Comparison of ENCODE assay signal across 14 cellular contexts in the genomic region with DNA sequence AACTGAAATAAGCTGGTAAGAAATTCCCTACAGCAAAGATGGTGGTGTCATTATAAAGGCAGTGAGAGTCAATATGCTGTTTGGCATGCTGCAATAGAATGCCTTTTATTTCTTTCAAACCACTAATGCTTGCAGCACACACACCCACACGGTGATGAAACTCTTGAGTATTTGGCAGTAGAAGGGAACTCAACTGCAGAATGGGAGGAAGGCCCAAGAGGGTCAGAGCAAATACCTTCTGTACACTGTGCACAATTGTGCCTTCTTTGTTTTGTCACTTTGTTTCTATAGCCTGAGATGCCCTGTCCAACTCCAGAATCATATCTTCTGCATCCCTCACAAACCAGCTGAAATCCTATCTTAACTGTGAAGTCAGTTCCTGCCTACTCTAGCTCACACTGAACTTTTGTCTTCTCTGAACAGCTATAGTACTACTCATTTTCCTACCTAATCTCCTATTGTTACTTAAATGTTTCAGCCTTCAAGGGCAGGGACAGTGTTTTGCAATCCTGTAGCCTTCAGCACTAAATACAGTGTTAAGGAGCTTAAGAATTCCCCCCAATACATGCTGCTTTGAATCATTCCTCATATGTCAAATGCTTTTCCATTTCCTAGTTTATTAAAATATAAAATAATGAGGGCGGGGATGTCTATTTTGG. TPM values are rescaled to one million over a fixed set of nuclear protein-coding genes. Genes with fewer than 3 reads are reported as not detected.
A peak's percentile ranks its signal among the peaks of the same experiment; 100 is the strongest.
DNase-seq lines count a peak whose midpoint lies in the region; ATAC-seq, FAIRE-seq and TF ChIP-seq lines count a peak whose summit lies in the region.
"Had no signal": no experiment of that assay in that cellular context is flagged by ENCODE, and none has a peak within 500 bp of the region (broad histone marks: within the 10 kb centered on the region; RNA-seq: fewer than 3 reads in every experiment).

No MANE protein-coding gene starts in this region.

- H3K36me3 ChIP-seq in pancreas, result peaks cover 0 to 40% (median 7%) of the 10 kb centered on the region in 3 donors
- H3K36me3 ChIP-seq in effector memory CD4-positive, alpha-beta T cell (ENCODE audit: control insufficient read depth, insufficient read depth, low read length), result peaks cover 85% of the 10 kb centered on the region

- no peak for TF ChIP-seq CTCF in pancreas (IDR thresholded peaks at IDR 0.05)

- no peaks in the 10 kb centered on the region for H3K9me3 ChIP-seq in pancreas
- no peaks in the 10 kb centered on the region for H3K9me3 ChIP-seq in effector memory CD4-positive, alpha-beta T cell (ENCODE audit: control insufficient read depth, low read length)
- H3K9me3 ChIP-seq: Caco-2 had no signal

- WGBS in pancreas, 2 donors, result 86 to 87% methylated on average over 2 of the region's 2 CpGs

- no peak overlapping the region for H3K4me3 ChIP-seq in pancreas
- H3K4me3 ChIP-seq in effector memory CD4-positive, alpha-beta T cell (ENCODE audit: insufficient read depth, low read depth, low read length, poor library complexity, severe bottlenecking), result no peak overlapping the region

- intact Hi-C loops in pancreas (cut with DNase I), result no loop called here

- FAIRE-seq in pancreas (lab: Jason Lieb, UNC), result no peak

- no peaks in the 10 kb centered on the region for H3K27me3 ChIP-seq in pancreas
- no peaks in the 10 kb centered on the region for H3K27me3 ChIP-seq in effector memory CD4-positive, alpha-beta T cell (replicated peaks; ENCODE audit: control insufficient read depth, insufficient read depth, low read length, poor library complexity, severe bottlenecking)

- H3K27ac ChIP-seq in pancreas, result no peak overlapping the region
- no peak overlapping the region for H3K27ac ChIP-seq in effector memory CD4-positive, alpha-beta T cell (ENCODE audit: insufficient read depth, low read length, poor library complexity, severe bottlenecking)

- ATAC-seq in pancreas (peak in 3 of 4 donors; percentile 18 to 52 (median 29)), HG02970 (IDR thresholded peaks at IDR 0.05; ENCODE audit: low FRiP score, unreplicated experiment) (no peak), GM21717 (IDR thresholded peaks at IDR 0.05; ENCODE audit: unreplicated experiment) (no peak)
- ATAC-seq: stimulated activated naive CD8-positive, alpha-beta T cell treated with anti-CD3 and anti-CD28 coated beads, Interleukin-15, amount 100 ng/mL, for 72 hours had no signal

- H3K4me1 ChIP-seq in pancreas, result no peaks in the 10 kb centered on the region
- no peaks in the 10 kb centered on the region for H3K4me1 ChIP-seq in effector memory CD4-positive, alpha-beta T cell (ENCODE audit: control insufficient read depth, insufficient read depth, low read length, poor library complexity, severe bottlenecking)
- H3K4me1 ChIP-seq: Caco-2 had no signal

- peak; percentile 59 for DNase-seq in EH (ENCODE audit: low read depth)
- DNase-seq in NCI-H226, result peak; percentile 25
- peak; percentile 86 for DNase-seq in fibroblast of peridontal ligament (ENCODE audit: extremely low read depth)
- DNase-seq in pancreas, result no peak
- no peak for DNase-seq in NCI-H446 treated with DMSO at 0.1 percent for 48 hours (lab: John Stamatoyannopoulos, UW)
- no peak for DNase-seq in effector memory CD4-positive, alpha-beta T cell
- DNase-seq: activated CD4-positive, alpha-beta T cell treated with anti-CD3 and anti-CD28 coated beads, Interleukin-2, amount 50 U/mL, for 4 hours; activated naive CD4-positive, alpha-beta T cell; Caco-2; NCI-H146; stimulated activated CD4-positive, alpha-beta T cell treated with anti-CD3 and anti-CD28 coated beads, Interleukin-4, amount 100 ng/mL, for 4 hours; stimulated activated naive CD8-positive, alpha-beta T cell treated with anti-CD3 and anti-CD28 coated beads, Interleukin-15, amount 100 ng/mL, for 72 hours had no signal

RNA-seq across cellular contexts. Expression of gene MMS19, which starts 22.2 kb away (rescaled TPM):
- total RNA-seq in pancreas, result 10 to 100 TPM; 18.0 to 33.3 (median 22.3) TPM
- 10 to 100 TPM; 40.2 to 65.7 TPM for polyA plus RNA-seq in pancreas

RNA-seq across cellular contexts. Expression of gene UBTD1, which starts 22.7 kb away (rescaled TPM):
- 1 to 10 TPM; 3.9 to 6.8 (median 4.5) TPM for total RNA-seq in pancreas
- polyA plus RNA-seq in pancreas, result 1 to 10 TPM; 6.8 to 9.0 TPM

RNA-seq across cellular contexts. Expression of gene ZDHHC16, which starts 30.1 kb away (rescaled TPM):
- 10 to 100 TPM; 11.4 to 22.7 (median 15.1) TPM for total RNA-seq in pancreas
- 10 to 100 TPM; 17.6 to 18.8 TPM for polyA plus RNA-seq in pancreas

RNA-seq across cellular contexts. Expression of gene EXOSC1, which starts 30.3 kb away (rescaled TPM):
- total RNA-seq in pancreas, result 10 to 100 TPM; 13.0 to 19.4 (median 17.9) TPM
- polyA plus RNA-seq in pancreas, result 10 to 100 TPM; 24.1 to 27.6 TPM

RNA-seq across cellular contexts. Expression of gene PGAM1, which starts 50.1 kb away (rescaled TPM):
- total RNA-seq in pancreas, result 10 to 100 TPM; 31.4 to 72.8 (median 46.6) TPM
- 10 to 100 TPM; 22.2 to 59.5 TPM for polyA plus RNA-seq in pancreas

Comparison
In these comparisons a context has a peak if more than half of its experiments do, and no peak if none do; other contexts are left out.
1. DNase-seq: peak in EH (single experiment), NCI-H226 (single experiment) and fibroblast of peridontal ligament (single experiment); none in pancreas (0 of 6), NCI-H446 treated with DMSO at 0.1 percent for 48 hours (single experiment) and effector memory CD4-positive, alpha-beta T cell (0 of 3).
2. ATAC-seq: peak in pancreas (3 of 4); none in HG02970 (single experiment) and GM21717 (single experiment).